In the genomic region with DNA sequence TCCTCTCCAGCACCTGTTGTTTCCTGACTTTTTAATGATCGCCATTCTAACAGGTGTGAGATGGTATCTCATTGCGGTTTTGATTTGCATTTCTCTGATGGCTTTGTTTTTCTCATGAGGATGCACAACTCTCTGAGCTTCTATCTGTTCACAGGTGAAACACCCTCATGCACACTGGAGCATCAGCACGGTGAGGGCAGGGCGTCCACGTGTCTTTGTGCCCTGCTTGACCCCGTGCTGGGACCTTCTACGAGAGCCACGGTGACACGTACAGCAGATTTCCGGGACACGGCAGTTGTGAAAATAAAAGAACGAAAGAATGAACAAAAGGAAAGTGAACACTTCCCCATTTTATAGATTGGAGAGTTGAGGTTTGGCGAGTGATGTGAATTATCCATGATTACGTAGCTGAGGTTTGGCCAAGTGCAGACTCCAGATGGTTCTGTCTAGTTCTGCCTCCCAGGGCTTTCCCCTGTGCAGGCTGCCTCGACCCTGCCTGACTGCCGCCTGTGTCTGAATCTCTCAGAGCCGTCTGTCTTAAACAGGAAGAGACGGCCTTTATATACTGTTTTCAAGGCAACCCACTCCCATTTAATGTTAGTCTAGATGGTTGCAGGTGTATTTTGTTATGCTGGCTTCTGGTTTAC, we compare ENCODE assay signal across 1 cellular context.
TF ChIP-seq lines count a peak whose summit lies in the region.

No MANE protein-coding gene starts in this region.

TF ChIP-seq in GM23338, 12 proteins besides CTCF, POLR2A, EP300 and RAD21 (continued from another document):
- TF ChIP-seq, protein P1, sequence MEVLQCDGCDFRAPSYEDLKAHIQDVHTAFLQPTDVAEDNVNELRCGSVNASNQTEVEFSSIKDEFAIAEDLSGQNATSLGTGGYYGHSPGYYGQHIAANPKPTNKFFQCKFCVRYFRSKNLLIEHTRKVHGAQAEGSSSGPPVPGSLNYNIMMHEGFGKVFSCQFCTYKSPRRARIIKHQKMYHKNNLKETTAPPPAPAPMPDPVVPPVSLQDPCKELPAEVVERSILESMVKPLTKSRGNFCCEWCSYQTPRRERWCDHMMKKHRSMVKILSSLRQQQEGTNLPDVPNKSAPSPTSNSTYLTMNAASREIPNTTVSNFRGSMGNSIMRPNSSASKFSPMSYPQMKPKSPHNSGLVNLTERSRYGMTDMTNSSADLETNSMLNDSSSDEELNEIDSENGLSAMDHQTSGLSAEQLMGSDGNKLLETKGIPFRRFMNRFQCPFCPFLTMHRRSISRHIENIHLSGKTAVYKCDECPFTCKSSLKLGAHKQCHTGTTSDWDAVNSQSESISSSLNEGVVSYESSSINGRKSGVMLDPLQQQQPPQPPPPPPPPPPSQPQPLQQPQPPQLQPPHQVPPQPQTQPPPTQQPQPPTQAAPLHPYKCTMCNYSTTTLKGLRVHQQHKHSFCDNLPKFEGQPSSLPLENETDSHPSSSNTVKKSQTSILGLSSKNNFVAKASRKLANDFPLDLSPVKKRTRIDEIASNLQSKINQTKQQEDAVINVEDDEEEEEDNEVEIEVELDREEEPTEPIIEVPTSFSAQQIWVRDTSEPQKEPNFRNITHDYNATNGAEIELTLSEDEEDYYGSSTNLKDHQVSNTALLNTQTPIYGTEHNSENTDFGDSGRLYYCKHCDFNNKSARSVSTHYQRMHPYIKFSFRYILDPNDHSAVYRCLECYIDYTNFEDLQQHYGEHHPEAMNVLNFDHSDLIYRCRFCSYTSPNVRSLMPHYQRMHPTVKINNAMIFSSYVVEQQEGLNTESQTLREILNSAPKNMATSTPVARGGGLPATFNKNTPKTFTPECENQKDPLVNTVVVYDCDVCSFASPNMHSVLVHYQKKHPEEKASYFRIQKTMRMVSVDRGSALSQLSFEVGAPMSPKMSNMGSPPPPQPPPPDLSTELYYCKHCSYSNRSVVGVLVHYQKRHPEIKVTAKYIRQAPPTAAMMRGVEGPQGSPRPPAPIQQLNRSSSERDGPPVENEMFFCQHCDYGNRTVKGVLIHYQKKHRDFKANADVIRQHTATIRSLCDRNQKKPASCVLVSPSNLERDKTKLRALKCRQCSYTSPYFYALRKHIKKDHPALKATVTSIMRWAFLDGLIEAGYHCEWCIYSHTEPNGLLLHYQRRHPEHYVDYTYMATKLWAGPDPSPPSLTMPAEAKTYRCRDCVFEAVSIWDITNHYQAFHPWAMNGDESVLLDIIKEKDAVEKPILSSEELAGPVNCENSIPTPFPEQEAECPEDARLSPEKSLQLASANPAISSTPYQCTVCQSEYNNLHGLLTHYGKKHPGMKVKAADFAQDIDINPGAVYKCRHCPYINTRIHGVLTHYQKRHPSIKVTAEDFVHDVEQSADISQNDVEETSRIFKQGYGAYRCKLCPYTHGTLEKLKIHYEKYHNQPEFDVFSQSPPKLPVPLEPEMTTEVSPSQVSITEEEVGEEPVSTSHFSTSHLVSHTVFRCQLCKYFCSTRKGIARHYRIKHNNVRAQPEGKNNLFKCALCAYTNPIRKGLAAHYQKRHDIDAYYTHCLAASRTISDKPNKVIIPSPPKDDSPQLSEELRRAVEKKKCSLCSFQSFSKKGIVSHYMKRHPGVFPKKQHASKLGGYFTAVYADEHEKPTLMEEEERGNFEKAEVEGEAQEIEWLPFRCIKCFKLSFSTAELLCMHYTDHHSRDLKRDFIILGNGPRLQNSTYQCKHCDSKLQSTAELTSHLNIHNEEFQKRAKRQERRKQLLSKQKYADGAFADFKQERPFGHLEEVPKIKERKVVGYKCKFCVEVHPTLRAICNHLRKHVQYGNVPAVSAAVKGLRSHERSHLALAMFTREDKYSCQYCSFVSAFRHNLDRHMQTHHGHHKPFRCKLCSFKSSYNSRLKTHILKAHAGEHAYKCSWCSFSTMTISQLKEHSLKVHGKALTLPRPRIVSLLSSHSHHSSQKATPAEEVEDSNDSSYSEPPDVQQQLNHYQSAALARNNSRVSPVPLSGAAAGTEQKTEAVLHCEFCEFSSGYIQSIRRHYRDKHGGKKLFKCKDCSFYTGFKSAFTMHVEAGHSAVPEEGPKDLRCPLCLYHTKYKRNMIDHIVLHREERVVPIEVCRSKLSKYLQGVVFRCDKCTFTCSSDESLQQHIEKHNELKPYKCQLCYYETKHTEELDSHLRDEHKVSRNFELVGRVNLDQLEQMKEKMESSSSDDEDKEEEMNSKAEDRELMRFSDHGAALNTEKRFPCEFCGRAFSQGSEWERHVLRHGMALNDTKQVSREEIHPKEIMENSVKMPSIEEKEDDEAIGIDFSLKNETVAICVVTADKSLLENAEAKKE (CRISPR knock-in tag; IDR thresholded peaks at IDR 0.05), result no peak
- TF ChIP-seq POLR2AphosphoS5 (IDR thresholded peaks at IDR 0.05; ENCODE audit: low read depth) (no peak), ZNF114 (CRISPR knock-in tag; IDR thresholded peaks at IDR 0.05) (no peak), NANOG (IDR thresholded peaks at IDR 0.05; ENCODE audit: borderline replicate concordance) (no peak), CREB1 (CRISPR knock-in tag; IDR thresholded peaks at IDR 0.05; ENCODE audit: low read depth) (no peak), STAT1 (IDR thresholded peaks at IDR 0.05; ENCODE audit: unreplicated experiment) (no peak), EZH2 (IDR thresholded peaks at IDR 0.05; ENCODE audit: low read depth, unreplicated experiment) (no peak), ZNF331 (CRISPR knock-in tag; IDR thresholded peaks at IDR 0.05; ENCODE audit: low read depth) (no peak), JUNB (IDR thresholded peaks at IDR 0.05; ENCODE audit: unreplicated experiment) (no peak), EZH2phosphoT487 (IDR thresholded peaks at IDR 0.05; ENCODE audit: unreplicated experiment) (no peak)
- TF ChIP-seq, protein P2, sequence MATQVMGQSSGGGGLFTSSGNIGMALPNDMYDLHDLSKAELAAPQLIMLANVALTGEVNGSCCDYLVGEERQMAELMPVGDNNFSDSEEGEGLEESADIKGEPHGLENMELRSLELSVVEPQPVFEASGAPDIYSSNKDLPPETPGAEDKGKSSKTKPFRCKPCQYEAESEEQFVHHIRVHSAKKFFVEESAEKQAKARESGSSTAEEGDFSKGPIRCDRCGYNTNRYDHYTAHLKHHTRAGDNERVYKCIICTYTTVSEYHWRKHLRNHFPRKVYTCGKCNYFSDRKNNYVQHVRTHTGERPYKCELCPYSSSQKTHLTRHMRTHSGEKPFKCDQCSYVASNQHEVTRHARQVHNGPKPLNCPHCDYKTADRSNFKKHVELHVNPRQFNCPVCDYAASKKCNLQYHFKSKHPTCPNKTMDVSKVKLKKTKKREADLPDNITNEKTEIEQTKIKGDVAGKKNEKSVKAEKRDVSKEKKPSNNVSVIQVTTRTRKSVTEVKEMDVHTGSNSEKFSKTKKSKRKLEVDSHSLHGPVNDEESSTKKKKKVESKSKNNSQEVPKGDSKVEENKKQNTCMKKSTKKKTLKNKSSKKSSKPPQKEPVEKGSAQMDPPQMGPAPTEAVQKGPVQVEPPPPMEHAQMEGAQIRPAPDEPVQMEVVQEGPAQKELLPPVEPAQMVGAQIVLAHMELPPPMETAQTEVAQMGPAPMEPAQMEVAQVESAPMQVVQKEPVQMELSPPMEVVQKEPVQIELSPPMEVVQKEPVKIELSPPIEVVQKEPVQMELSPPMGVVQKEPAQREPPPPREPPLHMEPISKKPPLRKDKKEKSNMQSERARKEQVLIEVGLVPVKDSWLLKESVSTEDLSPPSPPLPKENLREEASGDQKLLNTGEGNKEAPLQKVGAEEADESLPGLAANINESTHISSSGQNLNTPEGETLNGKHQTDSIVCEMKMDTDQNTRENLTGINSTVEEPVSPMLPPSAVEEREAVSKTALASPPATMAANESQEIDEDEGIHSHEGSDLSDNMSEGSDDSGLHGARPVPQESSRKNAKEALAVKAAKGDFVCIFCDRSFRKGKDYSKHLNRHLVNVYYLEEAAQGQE (IDR thresholded peaks at IDR 0.05; ENCODE audit: unreplicated experiment), result no peak
